ENCODE assay signal across 29 cellular contexts in genomic region chr14:30210630-30211029, GRCh38.
DNase-seq lines count a peak whose midpoint lies in the region; ATAC-seq and TF ChIP-seq lines count a peak whose summit lies in the region.
"Had no signal": no experiment of that assay in that cellular context is flagged by ENCODE, and none has a peak within 500 bp of the region (broad histone marks: within the 10 kb centered on the region; RNA-seq: fewer than 3 reads in every experiment).

No MANE protein-coding gene starts in this region.

- H3K4me1 ChIP-seq in gastrocnemius medialis: no peaks in the 10 kb centered on the region
- H3K4me1 ChIP-seq: colonic mucosa, heart left ventricle, left ventricle myocardium inferior, right lobe of liver had no signal

- no peak for ATAC-seq in HG02885 (IDR thresholded peaks at IDR 0.05; ENCODE audit: poor library complexity, unreplicated experiment)
- no peak for ATAC-seq in gastrocnemius medialis
- ATAC-seq: heart left ventricle; natural killer cell treated with Interleukin-12 subunit alpha and Interleukin-12 subunit beta and Interleukin-15 and Interleukin-18, amount 100 ng/mL, for 72 hours; right lobe of liver had no signal

- intact Hi-C loops in gastrocnemius medialis (cut with DNase I; ENCODE audit: low total_unique reads): loop anchor here (5.0 kb wide), 1 partner anchor 1458 kb away; no protein-coding TSS in a partner anchor

- H3K4me3 ChIP-seq in astrocyte of the spinal cord (ENCODE audit: low read depth, low read length): no peak overlapping the region
- no peak overlapping the region for H3K4me3 ChIP-seq in gastrocnemius medialis
- H3K4me3 ChIP-seq: colonic mucosa, heart left ventricle, left ventricle myocardium inferior, ovary, right lobe of liver had no signal

- no peak for TF ChIP-seq CTCF in astrocyte of the spinal cord (IDR thresholded peaks at IDR 0.05; ENCODE audit: low read depth, low read length)
- no peak for TF ChIP-seq CTCF in gastrocnemius medialis (IDR thresholded peaks at IDR 0.05 in 4 of 5, conservative IDR thresholded peaks at IDR 0.05 in 1 of 5)

- in situ Hi-C loops in astrocyte of the spinal cord (cut with HindIII; ENCODE audit: low sequenced_read_pairs) (no loop called here), gastrocnemius medialis (cut with MboI; ENCODE audit: low sequenced_read_pairs in 4 of 4) (loop anchor here (5.0 to 25.0 kb wide), 5 partner anchors 648 to 1448 kb away; partner anchors contain the start of gene FOXG1 (in 1 of the 4))

- no peaks in the 10 kb centered on the region for H3K27me3 ChIP-seq in gastrocnemius medialis
- H3K27me3 ChIP-seq: brain microvascular endothelial cell, colonic mucosa, ovary, right lobe of liver had no signal

- no peak for TF ChIP-seq POLR2A in gastrocnemius medialis (IDR thresholded peaks at IDR 0.05)

- H3K36me3 ChIP-seq in gastrocnemius medialis: no peaks in the 10 kb centered on the region
- H3K36me3 ChIP-seq: brain microvascular endothelial cell, colonic mucosa, heart left ventricle, left ventricle myocardium inferior, ovary, right lobe of liver, WERI-Rb-1 had no signal

- no peaks in the 10 kb centered on the region for H3K9me3 ChIP-seq in gastrocnemius medialis
- H3K9me3 ChIP-seq: colonic mucosa, heart left ventricle, left ventricle myocardium inferior, ovary, right lobe of liver had no signal

- DNase-seq in AG20443 (ENCODE audit: low spot score): peak; percentile 56
- peak; percentile 55 for DNase-seq in LHCN-M2 (ENCODE audit: low read depth)
- peak; percentile 34 for DNase-seq in astrocyte of the spinal cord (ENCODE audit: low read depth, low spot score)
- peak; percentile 41 for DNase-seq in kidney tubule cell (ENCODE audit: low spot score)
- DNase-seq in gastrocnemius medialis: no peak
- no peak for DNase-seq in activated CD4-positive, alpha-beta T cell treated with anti-CD3 and anti-CD28 coated beads, Interleukin-2, amount 50 U/mL, for 48 hours
- DNase-seq in NCI-H146 treated with DMSO at 0.1 percent for 48 hours (lab: John Stamatoyannopoulos, UW; ENCODE audit: unreplicated experiment): no peak
- DNase-seq: ACHN; activated CD4-positive, alpha-beta T cell treated with anti-CD3 and anti-CD28 coated beads, Interleukin-2, amount 50 U/mL, for 1 hour; activated CD8-positive, alpha-beta memory T cell treated with anti-CD3 and anti-CD28 coated beads, Interleukin-2, amount 50 U/mL, for 48 hours; activated effector memory CD4-positive, alpha-beta T cell treated with Interleukin-2 at 50 U/mL for 16 hours; activated naive CD8-positive, alpha-beta T cell treated with anti-CD3 and anti-CD28 coated beads, Interleukin-2, amount 10 ng/mL, durations not matched to agents 7 days and 5 days; brain microvascular endothelial cell; colonic mucosa; GF-D8; heart left ventricle; left ventricle myocardium inferior; NCI-H1048; NCI-H1930; NCI-H82; ovary; right lobe of liver; stimulated activated CD4-positive, alpha-beta T cell treated with anti-CD3 and anti-CD28 coated beads, Interleukin-15, amount 100 ng/mL, for 24 hours; stimulated activated CD8-positive, alpha-beta memory T cell treated with anti-CD3 and anti-CD28 coated beads, Interleukin-4, amount 100 ng/mL, for 48 hours; trophoblast cell; WERI-Rb-1 had no signal

- no peak overlapping the region for H3K27ac ChIP-seq in gastrocnemius medialis
- H3K27ac ChIP-seq: brain microvascular endothelial cell, colonic mucosa, heart left ventricle, KMS-11, left ventricle myocardium inferior, ovary, right lobe of liver, WERI-Rb-1 had no signal

Comparison
In these comparisons a context has a peak if more than half of its experiments do, and no peak if none do; other contexts are left out.
1. DNase-seq: peak in AG20443 (single experiment), LHCN-M2 (single experiment), astrocyte of the spinal cord (single experiment) and kidney tubule cell (single experiment); none in gastrocnemius medialis (0 of 2), activated CD4-positive, alpha-beta T cell treated with anti-CD3 and anti-CD28 coated beads, Interleukin-2, amount 50 U/mL, for 48 hours (0 of 2) and NCI-H146 treated with DMSO at 0.1 percent for 48 hours (single experiment).